11 cellular contexts compared by ENCODE assay signal in the genomic region with DNA sequence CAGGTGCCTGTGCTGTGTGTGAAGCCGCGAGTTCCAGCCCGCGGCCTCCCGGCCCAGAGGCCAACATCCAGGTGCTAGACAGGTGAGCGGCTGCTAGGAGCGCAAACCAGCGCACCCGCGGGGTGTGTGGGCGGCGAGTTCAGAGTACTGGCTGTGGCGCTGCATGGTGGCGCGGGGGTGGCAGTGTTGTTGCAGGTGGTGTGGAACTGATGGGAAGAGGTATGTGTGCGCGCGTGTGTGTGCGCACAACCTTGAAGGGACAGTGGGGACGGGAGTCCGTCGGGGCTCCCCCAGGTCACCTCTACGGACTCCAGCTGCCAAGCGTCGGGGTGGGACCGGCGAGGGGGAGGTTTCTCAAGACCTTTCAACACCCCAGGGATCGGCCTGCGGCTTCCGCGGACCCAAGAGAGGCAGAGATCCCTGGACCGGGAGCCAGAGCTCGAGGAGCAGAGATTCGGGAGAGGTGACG. TPM values are rescaled to one million over a fixed set of nuclear protein-coding genes. Genes with fewer than 3 reads are reported as not detected.
DNase-seq lines count a peak whose midpoint lies in the region; ATAC-seq and TF ChIP-seq lines count a peak whose summit lies in the region.
"Had no signal": no experiment of that assay in that cellular context is flagged by ENCODE, and none has a peak within 500 bp of the region (broad histone marks: within the 10 kb centered on the region; RNA-seq: fewer than 3 reads in every experiment).

No MANE protein-coding gene starts in this region.

- H3K4me2 ChIP-seq in mesendoderm (ENCODE audit: low read length): peak overlapping the region; percentile 13

- TF ChIP-seq EP300 in tibial nerve (IDR thresholded peaks at IDR 0.05): no peak

- no peak overlapping the region for H3K27ac Mint-ChIP-seq in activated CD4-positive, alpha-beta T cell treated with anti-CD3 and anti-CD28 coated beads for 36 hours
- H3K27ac Mint-ChIP-seq in activated naive CD8-positive, alpha-beta T cell treated with anti-CD3 and anti-CD28 coated beads for 36 hours: no peak overlapping the region

- TF ChIP-seq CTCF in tibial nerve (IDR thresholded peaks at IDR 0.05): no peak
- no peak for TF ChIP-seq CTCF in GM10248 (IDR thresholded peaks at IDR 0.05; ENCODE audit: control extremely low read depth, extremely low read depth, low read depth, missing control alignments)

- H2BK5ac ChIP-seq in mesendoderm (ENCODE audit: low read length): no peak overlapping the region

- H2BK120ac ChIP-seq in mesendoderm (ENCODE audit: low read depth, low read length): no peak overlapping the region

- no peaks in the 10 kb centered on the region for H3K36me3 Mint-ChIP-seq in activated CD4-positive, alpha-beta T cell treated with anti-CD3 and anti-CD28 coated beads for 36 hours (ENCODE audit: low read depth)
- no peaks in the 10 kb centered on the region for H3K36me3 Mint-ChIP-seq in activated naive CD8-positive, alpha-beta T cell treated with anti-CD3 and anti-CD28 coated beads for 36 hours

- no peaks in the 10 kb centered on the region for H3K9me3 Mint-ChIP-seq in activated CD4-positive, alpha-beta T cell treated with anti-CD3 and anti-CD28 coated beads for 36 hours (ENCODE audit: low read depth)
- H3K9me3 Mint-ChIP-seq in activated naive CD8-positive, alpha-beta T cell treated with anti-CD3 and anti-CD28 coated beads for 36 hours: no peaks in the 10 kb centered on the region

- H3K4me1 Mint-ChIP-seq in activated CD4-positive, alpha-beta T cell treated with anti-CD3 and anti-CD28 coated beads for 36 hours: peaks cover 22% of the 10 kb centered on the region
- peaks cover 28% of the 10 kb centered on the region for H3K4me1 Mint-ChIP-seq in activated naive CD8-positive, alpha-beta T cell treated with anti-CD3 and anti-CD28 coated beads for 36 hours

- H3K27ac ChIP-seq in mesendoderm (ENCODE audit: low read depth, low read length) (no peak overlapping the region), tibial nerve (no peak overlapping the region)

- H3K27me3 ChIP-seq in mesendoderm (ENCODE audit: insufficient read depth, low read length, poor library complexity) (peaks cover 83% of the 10 kb centered on the region), tibial nerve (peaks cover 2 to 100% of the 10 kb centered on the region in 2 donors)

- TF ChIP-seq POLR2A in tibial nerve (IDR thresholded peaks at IDR 0.05): no peak

- no peaks in the 10 kb centered on the region for H3K9me3 ChIP-seq in tibial nerve

- H4K8ac ChIP-seq in mesendoderm (ENCODE audit: low read depth, low read length): no peak overlapping the region

- POLR2A ChIA-PET in activated CD4-positive, alpha-beta T cell treated with anti-CD3 and anti-CD28 coated beads for 36 hours (lab: Charles Lee): no interaction called here
- POLR2A ChIA-PET in GM10248 (lab: Yijun Ruan, JAX): no interaction called here

- no peak overlapping the region for H3K23ac ChIP-seq in mesendoderm (ENCODE audit: low read length)

- no peak overlapping the region for H3K18ac ChIP-seq in mesendoderm (ENCODE audit: low read length)

- peak overlapping the region; percentile 66 for H3K4me3 Mint-ChIP-seq in activated CD4-positive, alpha-beta T cell treated with anti-CD3 and anti-CD28 coated beads for 36 hours
- H3K4me3 Mint-ChIP-seq in activated naive CD8-positive, alpha-beta T cell treated with anti-CD3 and anti-CD28 coated beads for 36 hours: peak overlapping the region; percentile 73

- intact Hi-C loops in activated CD4-positive, alpha-beta T cell treated with anti-CD3 and anti-CD28 coated beads for 36 hours (cut with DNase I, micrococcal nuclease): loop anchor here in 1 of 2 experiments (1.0 kb wide), 1 partner anchor 33 kb away; no protein-coding TSS in a partner anchor

- H3K56ac ChIP-seq in mesendoderm (ENCODE audit: low read length): no peak overlapping the region

- no peaks in the 10 kb centered on the region for H3K79me2 ChIP-seq in mesendoderm (ENCODE audit: control insufficient read depth, insufficient read depth, low read length)

- peak; percentile 32 for ATAC-seq in activated CD4-positive, alpha-beta T cell treated with anti-CD3 and anti-CD28 coated beads for 36 hours
- no peak for ATAC-seq in HG03457 (IDR thresholded peaks at IDR 0.05; ENCODE audit: unreplicated experiment)

- H4K5ac ChIP-seq in mesendoderm (ENCODE audit: low read length): no peak overlapping the region

- no peak overlapping the region for H3K4me3 ChIP-seq in mesendoderm (ENCODE audit: low read length)
- H3K4me3 ChIP-seq in tibial nerve: peak overlapping the region in 3 of 4 donors; percentile 5 to 48 (median 7)

- no peak overlapping the region for H3K4ac ChIP-seq in mesendoderm (ENCODE audit: low read depth, low read length)

- no peak overlapping the region for H2BK15ac ChIP-seq in mesendoderm (replicated peaks; ENCODE audit: low read depth)

- H3K9ac ChIP-seq in mesendoderm (ENCODE audit: low read length): no peak overlapping the region

- H3K4me1 ChIP-seq in mesendoderm (ENCODE audit: control insufficient read depth, low read depth, low read length): peaks cover 7% of the 10 kb centered on the region
- H3K4me1 ChIP-seq in tibial nerve: peaks cover 0 to 33% (median 19%) of the 10 kb centered on the region in 4 donors

- no peaks in the 10 kb centered on the region for H3K79me1 ChIP-seq in mesendoderm (ENCODE audit: low read length)

- CTCF ChIA-PET in activated CD4-positive, alpha-beta T cell treated with anti-CD3 and anti-CD28 coated beads for 36 hours (lab: Charles Lee): interaction anchor here (0.7 to 2.6 kb wide), 2 partner anchors 39 to 59 kb away, joined by 3 to 19 read pairs; no protein-coding TSS in a partner anchor
- CTCF ChIA-PET in GM10248 (lab: Yijun Ruan, JAX): no interaction called here

- peaks cover 78% of the 10 kb centered on the region for H3K27me3 Mint-ChIP-seq in activated CD4-positive, alpha-beta T cell treated with anti-CD3 and anti-CD28 coated beads for 36 hours
- peaks cover 95% of the 10 kb centered on the region for H3K27me3 Mint-ChIP-seq in activated naive CD8-positive, alpha-beta T cell treated with anti-CD3 and anti-CD28 coated beads for 36 hours

- no peak overlapping the region for H2AK5ac ChIP-seq in mesendoderm (ENCODE audit: low read length)

- DNase-seq in activated CD4-positive, alpha-beta T cell treated with anti-CD3 and anti-CD28 coated beads for 36 hours: peak; percentile 72
- DNase-seq in activated CD4-positive, alpha-beta T cell treated with anti-CD3 and anti-CD28 coated beads for 1 hour: no peak
- peak; percentile 51 for DNase-seq in activated naive CD8-positive, alpha-beta T cell treated with anti-CD3 and anti-CD28 coated beads for 36 hours
- DNase-seq in mesendoderm (no peak), tibial nerve (ENCODE audit: low spot score in 2 of 2) (no peak), GM10248 (ENCODE audit: extremely low spot score) (no peak)
- DNase-seq in effector CD4-positive, alpha-beta T cell: no peak

- no peaks in the 10 kb centered on the region for H3K36me3 ChIP-seq in mesendoderm (ENCODE audit: control insufficient read depth, insufficient read depth, low read length)
- no peaks in the 10 kb centered on the region for H3K36me3 ChIP-seq in tibial nerve

- WGBS in mesendoderm (ENCODE audit: extremely low coverage, insufficient coverage, low lambda C conversion rate): no CpG with 5 or more reads among the region's 35 CpGs
- 2 to 6% methylated on average over 26 to 35 of the region's 35 CpGs for WGBS in tibial nerve, 2 donors

RNA-seq across cellular contexts. Expression of gene DMBX1, which starts 0.4 kb away (rescaled TPM):
- under 1 TPM in 1 of 2 experiments, not detected in 1; 0.05 TPM for total RNA-seq in activated CD4-positive, alpha-beta T cell treated with anti-CD3 and anti-CD28 coated beads for 36 hours
- not detected for total RNA-seq in activated naive CD8-positive, alpha-beta T cell treated with anti-CD3 and anti-CD28 coated beads for 36 hours
- 0.03 TPM for polyA plus RNA-seq in mesendoderm (2013, experiment 1 of 2)
- 0.03 TPM for polyA plus RNA-seq in mesendoderm (2013, experiment 2 of 2)
- total RNA-seq in tibial nerve: not detected
- total RNA-seq: glomerular endothelial cell, RPMI7951 had no signal
- polyA plus RNA-seq: BJ had no signal

Comparison
In these comparisons a context has a peak if more than half of its experiments do, and no peak if none do; other contexts are left out.
1. DNase-seq: peak in activated CD4-positive, alpha-beta T cell treated with anti-CD3 and anti-CD28 coated beads for 36 hours (single experiment) and activated naive CD8-positive, alpha-beta T cell treated with anti-CD3 and anti-CD28 coated beads for 36 hours (single experiment); none in activated CD4-positive, alpha-beta T cell treated with anti-CD3 and anti-CD28 coated beads for 1 hour (single experiment), mesendoderm (single experiment), tibial nerve (0 of 2), GM10248 (single experiment) and effector CD4-positive, alpha-beta T cell (single experiment).